11 cellular contexts compared by ENCODE assay signal in the genomic region with DNA sequence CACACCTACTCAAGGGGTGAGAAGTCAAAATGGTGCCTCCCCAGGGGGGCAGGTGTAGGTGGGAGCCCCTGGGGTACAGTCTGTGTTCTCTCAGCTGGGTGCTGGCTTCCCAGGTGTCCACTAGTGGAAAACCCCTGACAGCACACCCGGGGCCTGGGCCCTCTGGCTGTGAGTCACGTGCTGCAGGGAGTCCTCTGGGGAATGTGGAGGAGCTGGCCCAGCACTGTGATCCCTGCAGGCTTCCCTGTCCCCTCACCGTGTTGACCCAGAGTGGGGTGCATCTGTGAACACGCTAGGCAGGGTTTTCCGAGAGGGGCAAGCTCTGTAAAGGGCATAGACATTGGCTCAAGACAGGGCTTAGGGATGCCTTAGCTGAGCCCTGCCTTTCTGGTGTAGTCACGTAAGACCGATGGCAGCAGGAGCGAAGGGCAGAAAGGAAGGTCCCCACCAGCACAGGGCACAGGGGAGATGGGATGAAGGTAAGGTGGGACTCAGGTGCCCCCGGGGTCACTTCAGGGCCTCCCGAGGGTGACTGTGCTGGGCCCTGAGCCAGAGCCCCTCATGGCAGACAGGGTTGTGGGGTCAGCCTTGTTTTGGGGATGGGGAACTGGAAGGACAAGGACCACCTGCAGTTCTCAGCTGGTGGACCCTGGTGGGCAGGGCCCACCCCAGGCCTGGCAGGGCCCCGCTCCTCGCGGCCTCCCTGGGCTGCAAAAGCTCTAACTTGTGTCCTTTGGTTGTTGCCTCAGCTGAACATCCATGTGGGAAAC. TPM values are rescaled to one million over a fixed set of nuclear protein-coding genes. Genes with fewer than 3 reads are reported as not detected.
DNase-seq lines count a peak whose midpoint lies in the region; ATAC-seq and TF ChIP-seq lines count a peak whose summit lies in the region.
"Had no signal": no experiment of that assay in that cellular context is flagged by ENCODE, and none has a peak within 500 bp of the region (broad histone marks: within the 10 kb centered on the region; RNA-seq: fewer than 3 reads in every experiment).

No MANE protein-coding gene starts in this region.

- peak overlapping the region; percentile 80 for H3K27ac Mint-ChIP-seq in activated naive CD8-positive, alpha-beta T cell treated with anti-CD3 and anti-CD28 coated beads, Interleukin-2, amount 10 ng/mL, durations not matched to agents 7 days and 5 days
- H3K27ac Mint-ChIP-seq in activated naive CD8-positive, alpha-beta T cell treated with anti-CD3 and anti-CD28 coated beads, Interleukin-2, amount 50 U/mL, for 24 hours = no peak overlapping the region
- H3K27ac Mint-ChIP-seq: immature natural killer cell had no signal

- H3K27me3 Mint-ChIP-seq in activated naive CD8-positive, alpha-beta T cell treated with anti-CD3 and anti-CD28 coated beads, Interleukin-2, amount 10 ng/mL, durations not matched to agents 7 days and 5 days = no peaks in the 10 kb centered on the region
- H3K27me3 Mint-ChIP-seq in activated naive CD8-positive, alpha-beta T cell treated with anti-CD3 and anti-CD28 coated beads, Interleukin-2, amount 50 U/mL, for 24 hours = no peaks in the 10 kb centered on the region

- no peak overlapping the region for H3K4me3 Mint-ChIP-seq in activated naive CD8-positive, alpha-beta T cell treated with anti-CD3 and anti-CD28 coated beads, Interleukin-2, amount 10 ng/mL, durations not matched to agents 7 days and 5 days
- no peak overlapping the region for H3K4me3 Mint-ChIP-seq in activated naive CD8-positive, alpha-beta T cell treated with anti-CD3 and anti-CD28 coated beads, Interleukin-2, amount 50 U/mL, for 24 hours
- H3K4me3 Mint-ChIP-seq: immature natural killer cell had no signal

- TF ChIP-seq CTCF in left ventricle myocardium inferior (IDR thresholded peaks at IDR 0.05; ENCODE audit: borderline replicate concordance) (no peak), testis (IDR thresholded peaks at IDR 0.05) (no peak)

- H3K4me3 ChIP-seq in left ventricle myocardium inferior (no peak overlapping the region), testis (no peak overlapping the region)
- H3K4me3 ChIP-seq: gastroesophageal sphincter, pancreas had no signal

- no peak for ATAC-seq in activated naive CD8-positive, alpha-beta T cell treated with anti-CD3 and anti-CD28 coated beads, Interleukin-2, amount 10 ng/mL, durations not matched to agents 7 days and 5 days (ENCODE audit: low read depth)
- no peak for ATAC-seq in activated naive CD8-positive, alpha-beta T cell treated with anti-CD3 and anti-CD28 coated beads, Interleukin-2, amount 50 U/mL, for 24 hours
- no peak for ATAC-seq in HG02571 (IDR thresholded peaks at IDR 0.05; ENCODE audit: unreplicated experiment)
- ATAC-seq: gastroesophageal sphincter, pancreas had no signal

- H3K27ac ChIP-seq in left ventricle myocardium inferior (replicated peaks) = peak overlapping the region; percentile 96
- peak overlapping the region; percentile 63 for H3K27ac ChIP-seq in testis
- H3K27ac ChIP-seq: gastroesophageal sphincter, pancreas had no signal

- no peak for DNase-seq in activated naive CD8-positive, alpha-beta T cell treated with anti-CD3 and anti-CD28 coated beads, Interleukin-2, amount 10 ng/mL, durations not matched to agents 7 days and 5 days
- DNase-seq in activated naive CD8-positive, alpha-beta T cell treated with anti-CD3 and anti-CD28 coated beads, Interleukin-2, amount 50 U/mL, for 24 hours = no peak
- no peak for DNase-seq in left ventricle myocardium inferior
- no peak for DNase-seq in testis
- DNase-seq in NCI-H2107 (lab: John Stamatoyannopoulos, UW) = no peak
- DNase-seq: immature natural killer cell; MV-4-11; stimulated activated CD4-positive, alpha-beta T cell treated with anti-CD3 and anti-CD28 coated beads, Interleukin-12 subunit alpha, Interleukin-12 subunit beta, amount 100 ng/mL, for 4 hours had no signal

- H3K4me1 Mint-ChIP-seq in activated naive CD8-positive, alpha-beta T cell treated with anti-CD3 and anti-CD28 coated beads, Interleukin-2, amount 10 ng/mL, durations not matched to agents 7 days and 5 days = peaks cover 35% of the 10 kb centered on the region
- H3K4me1 Mint-ChIP-seq in activated naive CD8-positive, alpha-beta T cell treated with anti-CD3 and anti-CD28 coated beads, Interleukin-2, amount 50 U/mL, for 24 hours = peaks cover 9% of the 10 kb centered on the region

- no peaks in the 10 kb centered on the region for H3K9me3 ChIP-seq in left ventricle myocardium inferior (replicated peaks)
- H3K9me3 ChIP-seq in testis = no peaks in the 10 kb centered on the region
- H3K9me3 ChIP-seq: gastroesophageal sphincter, pancreas had no signal

- no peak for TF ChIP-seq POLR2A in testis (IDR thresholded peaks at IDR 0.05)

- 75 to 85% methylated on average over 8 to 13 of the region's 13 CpGs for WGBS in testis, 2 donors

- H3K36me3 Mint-ChIP-seq in activated naive CD8-positive, alpha-beta T cell treated with anti-CD3 and anti-CD28 coated beads, Interleukin-2, amount 10 ng/mL, durations not matched to agents 7 days and 5 days = peaks cover 46% of the 10 kb centered on the region
- H3K36me3 Mint-ChIP-seq in activated naive CD8-positive, alpha-beta T cell treated with anti-CD3 and anti-CD28 coated beads, Interleukin-2, amount 50 U/mL, for 24 hours (ENCODE audit: low read depth) = peaks cover 31% of the 10 kb centered on the region

- peaks cover 89% of the 10 kb centered on the region for H3K4me1 ChIP-seq in left ventricle myocardium inferior
- H3K4me1 ChIP-seq in testis = peaks cover 32% of the 10 kb centered on the region
- H3K4me1 ChIP-seq: gastroesophageal sphincter, pancreas had no signal

- H3K36me3 ChIP-seq in left ventricle myocardium inferior = peaks cover 82% of the 10 kb centered on the region
- no peaks in the 10 kb centered on the region for H3K36me3 ChIP-seq in testis (ENCODE audit: low read depth, missing control alignments)

- POLR2A ChIA-PET in activated naive CD8-positive, alpha-beta T cell treated with anti-CD3 and anti-CD28 coated beads, Interleukin-2, amount 10 ng/mL, durations not matched to agents 7 days and 5 days (lab: Charles Lee) = no interaction called here

- H3K9me3 Mint-ChIP-seq in activated naive CD8-positive, alpha-beta T cell treated with anti-CD3 and anti-CD28 coated beads, Interleukin-2, amount 10 ng/mL, durations not matched to agents 7 days and 5 days = no peaks in the 10 kb centered on the region
- H3K9me3 Mint-ChIP-seq in activated naive CD8-positive, alpha-beta T cell treated with anti-CD3 and anti-CD28 coated beads, Interleukin-2, amount 50 U/mL, for 24 hours = no peaks in the 10 kb centered on the region
- H3K9me3 Mint-ChIP-seq: immature natural killer cell had no signal

- intact Hi-C loops in left ventricle myocardium inferior (cut with micrococcal nuclease) (no loop called here), testis (cut with DNase I; ENCODE audit: low total_unique reads) (no loop called here)

- no peaks in the 10 kb centered on the region for H3K27me3 ChIP-seq in left ventricle myocardium inferior (ENCODE audit: low read depth)
- no peaks in the 10 kb centered on the region for H3K27me3 ChIP-seq in testis
- H3K27me3 ChIP-seq: gastroesophageal sphincter, pancreas had no signal

RNA-seq across cellular contexts. Expression of gene DERL3, which starts 14.1 kb away (rescaled TPM):
- total RNA-seq in activated naive CD8-positive, alpha-beta T cell treated with anti-CD3 and anti-CD28 coated beads, Interleukin-2, amount 10 ng/mL, durations not matched to agents 7 days and 5 days = 1 to 10 TPM; 9.6 to 9.9 TPM
- total RNA-seq in left ventricle myocardium inferior (2.0 TPM), testis (10 to 100 TPM; 14.9 to 16.2 TPM)
- polyA plus RNA-seq in testis (ENCODE audit: insufficient read depth, low read depth, low replicate concordance) = 48.7 TPM

RNA-seq across cellular contexts. Expression of gene SLC2A11, which starts 33.0 kb away (rescaled TPM):
- 10 to 100 TPM; 10.0 to 12.1 TPM for total RNA-seq in activated naive CD8-positive, alpha-beta T cell treated with anti-CD3 and anti-CD28 coated beads, Interleukin-2, amount 10 ng/mL, durations not matched to agents 7 days and 5 days
- total RNA-seq in left ventricle myocardium inferior = 22.0 TPM
- 10 to 100 TPM; 21.8 to 22.7 TPM for total RNA-seq in testis
- 14.3 TPM for polyA plus RNA-seq in testis (ENCODE audit: insufficient read depth, low read depth, low replicate concordance)

RNA-seq across cellular contexts. Expression of gene SMARCB1, which starts 37.9 kb away (rescaled TPM):
- total RNA-seq in activated naive CD8-positive, alpha-beta T cell treated with anti-CD3 and anti-CD28 coated beads, Interleukin-2, amount 10 ng/mL, durations not matched to agents 7 days and 5 days = 10 to 100 TPM; 81.2 to 82.8 TPM
- total RNA-seq in left ventricle myocardium inferior (52.0 TPM), testis (100 to 1,000 TPM; 158 to 165 TPM)
- 160 TPM for polyA plus RNA-seq in testis (ENCODE audit: insufficient read depth, low read depth, low replicate concordance)

RNA-seq across cellular contexts. Expression of gene MMP11, which starts 52.0 kb away (rescaled TPM):
- 1 to 10 TPM; 2.1 to 2.4 TPM for total RNA-seq in activated naive CD8-positive, alpha-beta T cell treated with anti-CD3 and anti-CD28 coated beads, Interleukin-2, amount 10 ng/mL, durations not matched to agents 7 days and 5 days
- total RNA-seq in left ventricle myocardium inferior (16.9 TPM), testis (10 to 100 TPM; 32.4 to 36.1 TPM)
- 13.6 TPM for polyA plus RNA-seq in testis (ENCODE audit: insufficient read depth, low read depth, low replicate concordance)

RNA-seq across cellular contexts. Expression of gene CHCHD10, which starts 56.9 kb away (rescaled TPM):
- total RNA-seq in activated naive CD8-positive, alpha-beta T cell treated with anti-CD3 and anti-CD28 coated beads, Interleukin-2, amount 10 ng/mL, durations not matched to agents 7 days and 5 days = 100 to 1,000 TPM in 1 of 2 experiments, 10 to 100 TPM in 1; 99.8 to 111 TPM
- total RNA-seq in left ventricle myocardium inferior = 1,446 TPM
- total RNA-seq in testis = 10 to 100 TPM; 24.0 to 30.2 TPM
- 74.8 TPM for polyA plus RNA-seq in testis (ENCODE audit: insufficient read depth, low read depth, low replicate concordance)
